In the genomic region with DNA sequence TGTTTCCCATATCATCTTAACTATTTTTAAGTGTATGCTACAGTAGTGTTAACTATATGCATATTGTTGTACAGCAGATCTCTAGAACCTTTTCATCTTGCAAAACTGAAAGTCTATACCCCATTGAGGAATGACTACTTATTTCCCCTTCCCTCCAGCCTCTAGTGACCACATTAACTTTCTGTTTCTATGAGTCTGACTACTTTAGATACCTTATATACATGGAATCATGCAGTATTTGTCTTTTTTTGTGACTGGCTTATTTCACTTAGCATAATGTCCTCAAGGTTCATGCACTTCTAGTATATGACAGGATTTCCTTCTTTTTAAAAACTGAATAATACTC, we compare ENCODE assay signal across 10 cellular contexts.
DNase-seq lines count a peak whose midpoint lies in the region; ATAC-seq and TF ChIP-seq lines count a peak whose summit lies in the region.
"Had no signal": no experiment of that assay in that cellular context is flagged by ENCODE, and none has a peak within 500 bp of the region (broad histone marks: within the 10 kb centered on the region; RNA-seq: fewer than 3 reads in every experiment).

No MANE protein-coding gene starts in this region.

- no peak overlapping the region for H3K4me3 ChIP-seq in smooth muscle cell

- H4K20me1 ChIP-seq in smooth muscle cell (ENCODE audit: low read depth), result no peaks in the 10 kb centered on the region

- no peaks in the 10 kb centered on the region for H3K36me3 ChIP-seq in smooth muscle cell (ENCODE audit: low read depth)

- H3K27me3 ChIP-seq in smooth muscle cell (ENCODE audit: low read depth), result no peaks in the 10 kb centered on the region

- no peak for DNase-seq in activated T-cell treated with anti-CD3 and anti-CD28 coated beads, Interleukin-2, amount 50 U/mL, for 4 hours
- no peak for DNase-seq in activated T-cell treated with anti-CD3 and anti-CD28 coated beads, Interleukin-2, amount 50 U/mL, for 48 hours
- no peak for DNase-seq in stimulated activated naive CD8-positive, alpha-beta T cell treated with anti-CD3 and anti-CD28 coated beads, Interleukin-15, Interleukin-2, amounts not matched to agents 100 U/mL and 50 U/mL, for 24 hours
- DNase-seq in smooth muscle cell (lab: John Stamatoyannopoulos, UW; ENCODE audit: unreplicated experiment) (no peak), GM03348 (ENCODE audit: low spot score) (no peak), NCI-H2171 treated with DMSO at 0.1 percent for 48 hours (lab: John Stamatoyannopoulos, UW) (no peak)
- DNase-seq: activated gamma-delta T cell, NCI-H345 had no signal

- H2AFZ ChIP-seq in smooth muscle cell (ENCODE audit: low read depth), result no peak overlapping the region

- no peaks in the 10 kb centered on the region for H3K36me3 Mint-ChIP-seq in activated T-cell treated with anti-CD3 and anti-CD28 coated beads, Interleukin-2, amount 50 U/mL, for 4 hours (ENCODE audit: insufficient read depth)

- peaks cover 12% of the 10 kb centered on the region for H3K4me1 Mint-ChIP-seq in activated T-cell treated with anti-CD3 and anti-CD28 coated beads, Interleukin-2, amount 50 U/mL, for 4 hours (ENCODE audit: low read depth)

- no peaks in the 10 kb centered on the region for H3K4me1 ChIP-seq in smooth muscle cell (ENCODE audit: low read depth)

- H3K4me3 Mint-ChIP-seq in activated T-cell treated with anti-CD3 and anti-CD28 coated beads, Interleukin-2, amount 50 U/mL, for 4 hours, result no peak overlapping the region

- H3K9ac ChIP-seq in smooth muscle cell (ENCODE audit: low read depth), result no peak overlapping the region

- ATAC-seq in activated T-cell treated with anti-CD3 and anti-CD28 coated beads, Interleukin-2, amount 50 U/mL, for 4 hours, result peak; percentile 92 to 97
- ATAC-seq in HG02571 (IDR thresholded peaks at IDR 0.05; ENCODE audit: unreplicated experiment), result peak; percentile 97
- peak; percentile 100 for ATAC-seq in HG03442 (IDR thresholded peaks at IDR 0.05; ENCODE audit: unreplicated experiment)
- peak; percentile 93 for ATAC-seq in stimulated activated naive CD8-positive, alpha-beta T cell treated with anti-CD3 and anti-CD28 coated beads, Interleukin-15, Interleukin-2, amounts not matched to agents 100 U/mL and 50 U/mL, for 24 hours

- peaks cover 8% of the 10 kb centered on the region for H3K9me3 Mint-ChIP-seq in activated T-cell treated with anti-CD3 and anti-CD28 coated beads, Interleukin-2, amount 50 U/mL, for 4 hours

- no peaks in the 10 kb centered on the region for H3K9me3 ChIP-seq in smooth muscle cell (replicated peaks; ENCODE audit: low read depth)

- H3F3A ChIP-seq in smooth muscle cell (ENCODE audit: low read depth), result no peaks in the 10 kb centered on the region

- H3K27me3 Mint-ChIP-seq in activated T-cell treated with anti-CD3 and anti-CD28 coated beads, Interleukin-2, amount 50 U/mL, for 4 hours (ENCODE audit: low read depth), result no peaks in the 10 kb centered on the region

- H3K4me2 ChIP-seq in smooth muscle cell, result no peak overlapping the region

- no peaks in the 10 kb centered on the region for H3K79me2 ChIP-seq in smooth muscle cell (ENCODE audit: low read depth)

- no peak for TF ChIP-seq CTCF in smooth muscle cell (IDR thresholded peaks at IDR 0.05; ENCODE audit: borderline replicate concordance, insufficient read depth, poor library complexity, severe bottlenecking)

- H3K27ac ChIP-seq in smooth muscle cell (ENCODE audit: low read depth), result no peak overlapping the region
